In the genomic region with DNA sequence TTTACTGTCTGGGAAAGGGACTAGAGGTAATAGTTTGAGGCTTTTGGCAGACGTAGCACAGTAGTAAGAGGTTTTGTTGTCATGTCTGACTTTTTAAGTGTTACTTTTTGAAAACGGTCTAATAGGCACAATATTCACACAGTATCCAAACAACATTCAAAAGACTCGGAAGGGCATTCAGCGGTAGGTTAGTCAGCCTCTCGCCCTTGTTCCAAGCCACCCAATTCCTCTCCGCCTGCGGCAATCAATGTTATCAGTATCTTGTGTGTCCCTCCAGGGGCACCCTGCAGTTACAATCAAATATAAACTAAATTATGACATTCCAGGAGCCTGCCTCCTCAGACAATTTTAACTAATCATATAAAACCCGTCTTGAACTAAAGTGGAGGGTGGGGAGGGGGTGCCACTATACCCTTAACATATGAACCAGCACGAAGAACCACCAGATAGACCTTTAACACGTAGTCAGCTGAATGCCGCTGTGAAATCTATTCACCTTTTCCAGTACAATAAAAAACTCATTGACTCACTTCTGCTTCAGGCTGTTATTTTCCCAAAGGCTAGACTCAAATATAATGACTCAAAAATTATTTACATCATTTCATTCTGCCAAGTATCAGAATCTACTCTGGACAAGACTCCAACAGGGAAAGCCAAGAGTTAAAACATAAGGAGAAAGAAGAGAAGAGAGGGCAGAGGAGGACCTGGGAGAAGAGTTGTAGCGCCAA, we compare ENCODE assay signal across 1 cellular context.
TF ChIP-seq lines count a peak whose summit lies in the region.

No MANE protein-coding gene starts in this region.

TF ChIP-seq in H1, 55 proteins besides CTCF, POLR2A, EP300 and RAD21 (continued from another document):
- no peak for TF ChIP-seq RXRA (IDR thresholded peaks at IDR 0.05; ENCODE audit: insufficient read depth, low read depth, low read length)
- no peak for TF ChIP-seq GTF2F1 (IDR thresholded peaks at IDR 0.05; ENCODE audit: borderline replicate concordance, low read depth, low read length)
- TF ChIP-seq TCF12 (IDR thresholded peaks at IDR 0.05; ENCODE audit: low read depth, low read length), result no peak
- TF ChIP-seq, protein P1, sequence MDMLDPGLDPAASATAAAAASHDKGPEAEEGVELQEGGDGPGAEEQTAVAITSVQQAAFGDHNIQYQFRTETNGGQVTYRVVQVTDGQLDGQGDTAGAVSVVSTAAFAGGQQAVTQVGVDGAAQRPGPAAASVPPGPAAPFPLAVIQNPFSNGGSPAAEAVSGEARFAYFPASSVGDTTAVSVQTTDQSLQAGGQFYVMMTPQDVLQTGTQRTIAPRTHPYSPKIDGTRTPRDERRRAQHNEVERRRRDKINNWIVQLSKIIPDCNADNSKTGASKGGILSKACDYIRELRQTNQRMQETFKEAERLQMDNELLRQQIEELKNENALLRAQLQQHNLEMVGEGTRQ (IDR thresholded peaks at IDR 0.05; ENCODE audit: low read length), result no peak
- TF ChIP-seq HDAC6 (IDR thresholded peaks at IDR 0.05; ENCODE audit: low read depth, low read length), result no peak
- TF ChIP-seq EGR1 (IDR thresholded peaks at IDR 0.05; ENCODE audit: borderline replicate concordance, low read depth, low read length), result no peak
- no peak for TF ChIP-seq JUN (IDR thresholded peaks at IDR 0.05; ENCODE audit: low read depth, low read length)
- TF ChIP-seq, protein P2, sequence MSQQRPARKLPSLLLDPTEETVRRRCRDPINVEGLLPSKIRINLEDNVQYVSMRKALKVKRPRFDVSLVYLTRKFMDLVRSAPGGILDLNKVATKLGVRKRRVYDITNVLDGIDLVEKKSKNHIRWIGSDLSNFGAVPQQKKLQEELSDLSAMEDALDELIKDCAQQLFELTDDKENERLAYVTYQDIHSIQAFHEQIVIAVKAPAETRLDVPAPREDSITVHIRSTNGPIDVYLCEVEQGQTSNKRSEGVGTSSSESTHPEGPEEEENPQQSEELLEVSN (IDR thresholded peaks at IDR 0.05), result no peak
